ENCODE assay signal across 8 cellular contexts in the genomic region with DNA sequence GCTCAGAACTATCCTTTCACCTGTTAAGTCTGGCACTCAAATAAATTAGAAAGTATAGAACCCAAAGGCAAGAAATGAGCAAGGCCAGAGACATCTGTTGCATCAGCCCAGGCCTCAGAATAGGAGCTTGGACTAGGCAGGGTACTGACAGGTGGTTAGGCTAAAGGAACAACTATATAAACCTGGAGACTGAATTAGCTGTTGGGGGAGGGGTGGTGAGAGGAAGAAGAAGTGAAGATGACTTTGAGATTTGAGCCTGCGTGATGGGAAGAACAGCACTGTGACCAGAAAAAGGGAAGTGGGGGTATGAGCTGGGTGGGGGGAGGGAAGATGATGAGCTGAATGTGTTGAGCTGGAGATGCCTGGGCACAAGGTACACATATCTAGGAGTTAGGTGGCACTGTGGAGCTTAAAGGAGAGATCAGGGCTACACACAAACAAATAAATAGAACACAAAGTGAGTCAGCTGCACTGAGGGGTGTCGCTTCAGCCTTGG.
A peak's percentile ranks its signal among the peaks of the same experiment; 100 is the strongest.
DNase-seq lines count a peak whose midpoint lies in the region; ATAC-seq, FAIRE-seq and TF ChIP-seq lines count a peak whose summit lies in the region.

No MANE protein-coding gene starts in this region.

- ATAC-seq in GM21717 (IDR thresholded peaks at IDR 0.05; ENCODE audit: unreplicated experiment) (peak; percentile 46), HG03378 (IDR thresholded peaks at IDR 0.05; ENCODE audit: unreplicated experiment) (no peak)

- no peak for FAIRE-seq in keratinocyte (lab: Jason Lieb, UNC)

- peaks cover 3% of the 10 kb centered on the region for H3K36me3 Mint-ChIP-seq in Calu3 (ENCODE audit: insufficient read depth, unreplicated experiment)

- H3K9ac ChIP-seq in MM.1S (ENCODE audit: low read length) (no peak overlapping the region), keratinocyte (ENCODE audit: control insufficient read depth, extremely low read depth, insufficient read depth, low read length) (no peak overlapping the region)

- H3K4me1 ChIP-seq in MM.1S (ENCODE audit: low read length) = peaks cover 31% of the 10 kb centered on the region
- H3K4me1 ChIP-seq in keratinocyte (ENCODE audit: control insufficient read depth, extremely low read depth, insufficient read depth, low read length) = peaks cover 9% of the 10 kb centered on the region
- H3K4me1 ChIP-seq in tibial artery = peaks cover 0 to 14% (median 3%) of the 10 kb centered on the region in 4 donors

- intact Hi-C loops in tibial artery (cut with DNase I; ENCODE audit: low total_unique reads) = no loop called here
- intact Hi-C loops in Calu3 (cut with micrococcal nuclease; ENCODE audit: unreplicated experiment) = no loop called here

- no peaks in the 10 kb centered on the region for H3K9me3 Mint-ChIP-seq in Calu3 (ENCODE audit: low read depth, unreplicated experiment)

- H3K9me3 ChIP-seq in MM.1S (replicated peaks; ENCODE audit: insufficient read depth, low read length) (no peaks in the 10 kb centered on the region), keratinocyte (ENCODE audit: control insufficient read depth, low read depth, low read length) (no peaks in the 10 kb centered on the region), tibial artery (no peaks in the 10 kb centered on the region)

- DNase-seq in GM12865 (ENCODE audit: low read depth) (peak; percentile 94), MM.1S (peak; percentile 61), keratinocyte (ENCODE audit: low read depth, low spot score) (no peak), tibial artery (no peak), Calu3 (no peak)
- no peak for DNase-seq in activated CD4-positive, alpha-beta T cell treated with anti-CD3 and anti-CD28 coated beads for 1 hour

- H4K20me1 ChIP-seq in MM.1S (ENCODE audit: insufficient read depth, low read length) (no peaks in the 10 kb centered on the region), keratinocyte (ENCODE audit: control insufficient read depth, extremely low read depth, insufficient read depth, low read length) (no peaks in the 10 kb centered on the region)

- BruUV-seq in Calu3 (replicated peaks; lab: Mats Ljungman, UMichigan) = no TSS peak

- H3F3A ChIP-seq in MM.1S (ENCODE audit: insufficient read depth, low read length) = peaks cover 16% of the 10 kb centered on the region; the same call in 1 of the 2 replicates

- no peak overlapping the region for H3K27ac Mint-ChIP-seq in Calu3 (ENCODE audit: unreplicated experiment)

- H3K27me3 Mint-ChIP-seq in Calu3 (ENCODE audit: unreplicated experiment) = no peaks in the 10 kb centered on the region

- H2AFZ ChIP-seq in MM.1S (ENCODE audit: low read length) (peak overlapping the region; percentile 24), keratinocyte (ENCODE audit: control insufficient read depth, low read length) (no peak overlapping the region)

- CTCF ChIA-PET in Calu3 (lab: Charles Lee) = no interaction called here

- H3K27me3 ChIP-seq in MM.1S (replicated peaks; ENCODE audit: insufficient read depth, low read length) (no peaks in the 10 kb centered on the region), keratinocyte (ENCODE audit: control insufficient read depth, extremely low read depth, insufficient read depth, low read length) (no peaks in the 10 kb centered on the region), tibial artery (no peaks in the 10 kb centered on the region)

- dilution Hi-C loops in keratinocyte (cut with MboI; ENCODE audit: extremely low pct_ligation_motif_present, low sequenced_read_pairs) = no loop called here

- no peaks in the 10 kb centered on the region for H3K9me1 ChIP-seq in keratinocyte (ENCODE audit: control insufficient read depth, extremely low read depth, insufficient read depth, low read length)

- peak overlapping the region; percentile 28 for H3K4me2 ChIP-seq in MM.1S (ENCODE audit: low read depth, low read length)
- H3K4me2 ChIP-seq in keratinocyte (ENCODE audit: control insufficient read depth, extremely low read depth, insufficient read depth, low read depth, low read length) = no peak overlapping the region

- H3K79me2 ChIP-seq in MM.1S (ENCODE audit: low read length) = no peaks in the 10 kb centered on the region
- no peaks in the 10 kb centered on the region for H3K79me2 ChIP-seq in keratinocyte (ENCODE audit: control insufficient read depth, insufficient read depth, low read length)

- H3K9me2 ChIP-seq in MM.1S (replicated peaks; ENCODE audit: insufficient read depth, low read length) = no peaks in the 10 kb centered on the region

- H3K4me3 Mint-ChIP-seq in Calu3 (ENCODE audit: low read depth, unreplicated experiment) = no peak overlapping the region

- H3K4me3 ChIP-seq in GM12865 (ENCODE audit: low read depth, low read length) (no peak overlapping the region), MM.1S (ENCODE audit: low read length) (no peak overlapping the region), keratinocyte (ENCODE audit: control insufficient read depth in 2 of 3, extremely low read depth in 1 of 3, insufficient read depth in 2 of 3, low read depth in 1 of 3, low read length in 3 of 3) (no peak overlapping the region), tibial artery (no peak overlapping the region)

- peaks cover 27% of the 10 kb centered on the region for H3K4me1 Mint-ChIP-seq in Calu3 (ENCODE audit: low read depth, unreplicated experiment)

- H3K36me3 ChIP-seq in MM.1S (replicated peaks; ENCODE audit: insufficient read depth, low read length) (no peaks in the 10 kb centered on the region), keratinocyte (ENCODE audit: control insufficient read depth in 2 of 2, extremely low read depth in 1 of 2, insufficient read depth in 2 of 2, low read length in 2 of 2) (no peaks in the 10 kb centered on the region), tibial artery (no peaks in the 10 kb centered on the region)

- TF ChIP-seq CTCF in GM12865 (IDR thresholded peaks at IDR 0.05; ENCODE audit: insufficient read depth, low read depth, low read length, missing control alignments) = peak; percentile 19
- peak; percentile 48 for TF ChIP-seq CTCF in MM.1S (IDR thresholded peaks at IDR 0.05; ENCODE audit: low read length)
- TF ChIP-seq CTCF in keratinocyte (optimal IDR thresholded peaks at IDR 0.05 in 1 of 3, IDR thresholded peaks at IDR 0.05 in 1 of 3, conservative IDR thresholded peaks at IDR 0.05 in 1 of 3; ENCODE audit: extremely low read depth in 1 of 3, insufficient read depth in 2 of 3, low read length in 3 of 3) = peak in 2 of 3 experiments; percentile 5 to 37
- TF ChIP-seq CTCF in tibial artery (IDR thresholded peaks at IDR 0.05) = no peak
- TF ChIP-seq CTCF in Calu3 (IDR thresholded peaks at IDR 0.05; ENCODE audit: unreplicated experiment) = no peak

- H3K27ac ChIP-seq in MM.1S (ENCODE audit: low read length) = peak overlapping the region; percentile 59; the same call in 1 of the 2 replicates
- no peak overlapping the region for H3K27ac ChIP-seq in keratinocyte (ENCODE audit: control insufficient read depth, insufficient read depth, low read length)
- H3K27ac ChIP-seq in tibial artery = no peak overlapping the region

Comparison
In these comparisons a context has a peak if more than half of its experiments do, and no peak if none do; other contexts are left out.
1. DNase-seq: peak in GM12865 (single experiment) and MM.1S (single experiment); none in keratinocyte (single experiment), tibial artery (0 of 2), activated CD4-positive, alpha-beta T cell treated with anti-CD3 and anti-CD28 coated beads for 1 hour (single experiment) and Calu3 (single experiment).
2. CTCF ChIP-seq: peak in GM12865 (single experiment), MM.1S (single experiment) and keratinocyte (2 of 3); none in tibial artery (0 of 2) and Calu3 (single experiment).